1 cellular context compared by ENCODE assay signal in genomic region chr1:103489881-103490280, GRCh38.
TF ChIP-seq lines count a peak whose summit lies in the region.

No MANE protein-coding gene starts in this region.

TF ChIP-seq in GM23338, 12 proteins besides CTCF, POLR2A, EP300 and RAD21 (continued from another document):
- TF ChIP-seq, protein P1, sequence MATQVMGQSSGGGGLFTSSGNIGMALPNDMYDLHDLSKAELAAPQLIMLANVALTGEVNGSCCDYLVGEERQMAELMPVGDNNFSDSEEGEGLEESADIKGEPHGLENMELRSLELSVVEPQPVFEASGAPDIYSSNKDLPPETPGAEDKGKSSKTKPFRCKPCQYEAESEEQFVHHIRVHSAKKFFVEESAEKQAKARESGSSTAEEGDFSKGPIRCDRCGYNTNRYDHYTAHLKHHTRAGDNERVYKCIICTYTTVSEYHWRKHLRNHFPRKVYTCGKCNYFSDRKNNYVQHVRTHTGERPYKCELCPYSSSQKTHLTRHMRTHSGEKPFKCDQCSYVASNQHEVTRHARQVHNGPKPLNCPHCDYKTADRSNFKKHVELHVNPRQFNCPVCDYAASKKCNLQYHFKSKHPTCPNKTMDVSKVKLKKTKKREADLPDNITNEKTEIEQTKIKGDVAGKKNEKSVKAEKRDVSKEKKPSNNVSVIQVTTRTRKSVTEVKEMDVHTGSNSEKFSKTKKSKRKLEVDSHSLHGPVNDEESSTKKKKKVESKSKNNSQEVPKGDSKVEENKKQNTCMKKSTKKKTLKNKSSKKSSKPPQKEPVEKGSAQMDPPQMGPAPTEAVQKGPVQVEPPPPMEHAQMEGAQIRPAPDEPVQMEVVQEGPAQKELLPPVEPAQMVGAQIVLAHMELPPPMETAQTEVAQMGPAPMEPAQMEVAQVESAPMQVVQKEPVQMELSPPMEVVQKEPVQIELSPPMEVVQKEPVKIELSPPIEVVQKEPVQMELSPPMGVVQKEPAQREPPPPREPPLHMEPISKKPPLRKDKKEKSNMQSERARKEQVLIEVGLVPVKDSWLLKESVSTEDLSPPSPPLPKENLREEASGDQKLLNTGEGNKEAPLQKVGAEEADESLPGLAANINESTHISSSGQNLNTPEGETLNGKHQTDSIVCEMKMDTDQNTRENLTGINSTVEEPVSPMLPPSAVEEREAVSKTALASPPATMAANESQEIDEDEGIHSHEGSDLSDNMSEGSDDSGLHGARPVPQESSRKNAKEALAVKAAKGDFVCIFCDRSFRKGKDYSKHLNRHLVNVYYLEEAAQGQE (IDR thresholded peaks at IDR 0.05; ENCODE audit: unreplicated experiment) = no peak
- TF ChIP-seq ZNF114 (CRISPR knock-in tag; IDR thresholded peaks at IDR 0.05) (no peak), ZNF462 (CRISPR knock-in tag; IDR thresholded peaks at IDR 0.05) (no peak), ZNF331 (CRISPR knock-in tag; IDR thresholded peaks at IDR 0.05; ENCODE audit: low read depth) (no peak), NANOG (IDR thresholded peaks at IDR 0.05; ENCODE audit: borderline replicate concordance) (no peak), EZH2phosphoT487 (IDR thresholded peaks at IDR 0.05; ENCODE audit: unreplicated experiment) (no peak), ETS1 (IDR thresholded peaks at IDR 0.05) (no peak)
